ENCODE assay signal across 12 cellular contexts in genomic region chr11:116790167-116791001, GRCh38. TPM values are rescaled to one million over a fixed set of nuclear protein-coding genes. Genes with fewer than 3 reads are reported as not detected.
DNase-seq lines count a peak whose midpoint lies in the region; ATAC-seq and TF ChIP-seq lines count a peak whose summit lies in the region.
"Had no signal": no experiment of that assay in that cellular context is flagged by ENCODE, and none has a peak within 500 bp of the region (broad histone marks: within the 10 kb centered on the region; RNA-seq: fewer than 3 reads in every experiment).

No MANE protein-coding gene starts in this region.

- no peaks in the 10 kb centered on the region for H4K20me1 ChIP-seq in MM.1S (ENCODE audit: insufficient read depth, low read length)

- H3K9ac ChIP-seq in MM.1S (ENCODE audit: low read length), result no peak overlapping the region
- H3K9ac ChIP-seq: KMS-11 had no signal

- DNase-seq in CD4-positive, alpha-beta T cell, result no peak
- no peak for DNase-seq in MM.1S
- peak; percentile 56 for DNase-seq in left lobe of liver (ENCODE audit: low spot score)
- peak; percentile 82 for DNase-seq in posterior vena cava (ENCODE audit: low spot score)
- no peak for DNase-seq in ecto neural progenitor cell (ENCODE audit: low spot score)
- DNase-seq in GM20000 (ENCODE audit: low spot score), result no peak
- DNase-seq: DMS79 treated with DMSO at 0.1 percent for 48 hours had no signal

- no peak overlapping the region for H3K27ac ChIP-seq in CD4-positive, alpha-beta T cell (ENCODE audit: low read depth, low read length)
- H3K27ac ChIP-seq in MM.1S (ENCODE audit: low read length), result no peak overlapping the region
- H3K27ac ChIP-seq: KMS-11 had no signal

- CTCF ChIA-PET in CD4-positive, alpha-beta T cell (lab: Charles Lee), result interaction anchor here (0.6 to 2.0 kb wide), 23 partner anchors 7 to 436 kb away, joined by 3 to 17 read pairs (median 3); partner anchors contain the start of genes BUD13 and SIK3

- peak overlapping the region; percentile 85 for H3K4me3 Mint-ChIP-seq in CD4-positive, alpha-beta T cell

- no peak for ATAC-seq in CD4-positive, alpha-beta T cell (ENCODE audit: poor library complexity)
- ATAC-seq in left lobe of liver (no peak), HG02678 (IDR thresholded peaks at IDR 0.05; ENCODE audit: unreplicated experiment) (no peak)

- peak overlapping the region; percentile 86 for H3K4me2 ChIP-seq in MM.1S (ENCODE audit: low read depth, low read length)

- no peaks in the 10 kb centered on the region for H3K27me3 Mint-ChIP-seq in CD4-positive, alpha-beta T cell

- POLR2A ChIA-PET in CD4-positive, alpha-beta T cell (lab: Charles Lee), result interaction anchor here (0.6 to 2.6 kb wide), 9 partner anchors 16 to 354 kb away, joined by 3 to 20 read pairs (median 4); partner anchors contain the start of genes PAFAH1B2 and SIK3

- H3K27ac Mint-ChIP-seq in CD4-positive, alpha-beta T cell, result peak overlapping the region; percentile 81

- peaks cover 25% of the 10 kb centered on the region for H3K79me2 ChIP-seq in MM.1S (ENCODE audit: low read length)

- H3K4me1 ChIP-seq in MM.1S (ENCODE audit: low read length), result peaks cover 20% of the 10 kb centered on the region

- H3K9me3 ChIP-seq in CD4-positive, alpha-beta T cell (ENCODE audit: control insufficient read depth, low read length), result no peaks in the 10 kb centered on the region
- no peaks in the 10 kb centered on the region for H3K9me3 ChIP-seq in MM.1S (replicated peaks; ENCODE audit: insufficient read depth, low read length)
- H3K9me3 ChIP-seq: MG63 had no signal

- no peak overlapping the region for H3K4me3 ChIP-seq in MM.1S (ENCODE audit: low read length)
- H3K4me3 ChIP-seq: MG63 had no signal

- no peak for TF ChIP-seq CTCF in CD4-positive, alpha-beta T cell (IDR thresholded peaks at IDR 0.05)
- no peak for TF ChIP-seq CTCF in MM.1S (IDR thresholded peaks at IDR 0.05; ENCODE audit: low read length)
- no peak for TF ChIP-seq CTCF in GM20000 (IDR thresholded peaks at IDR 0.05; ENCODE audit: extremely low read depth, missing control alignments)

- H2AFZ ChIP-seq in MM.1S (ENCODE audit: low read length), result peak overlapping the region; percentile 85

- H3K27me3 ChIP-seq in CD4-positive, alpha-beta T cell (ENCODE audit: control insufficient read depth, insufficient read depth, low read length), result no peaks in the 10 kb centered on the region
- H3K27me3 ChIP-seq in MM.1S (replicated peaks; ENCODE audit: insufficient read depth, low read length), result no peaks in the 10 kb centered on the region
- H3K27me3 ChIP-seq: MG63 had no signal

- intact Hi-C loops in CD4-positive, alpha-beta T cell (cut with DNase I, micrococcal nuclease), result loop anchor here (1.0 to 5.0 kb wide), 4 partner anchors 46 to 436 kb away; no protein-coding TSS in a partner anchor
- intact Hi-C loops in posterior vena cava (cut with DNase I), result loop anchor here (5.0 to 10.0 kb wide), 4 partner anchors 42 to 434 kb away; no protein-coding TSS in a partner anchor

- H3K9me2 ChIP-seq in MM.1S (replicated peaks; ENCODE audit: insufficient read depth, low read length), result no peaks in the 10 kb centered on the region

- H3K36me3 ChIP-seq in MM.1S (replicated peaks; ENCODE audit: insufficient read depth, low read length), result no peaks in the 10 kb centered on the region

- H3K4me1 Mint-ChIP-seq in CD4-positive, alpha-beta T cell (ENCODE audit: low read depth), result peaks cover 51% of the 10 kb centered on the region

- peaks cover 30% of the 10 kb centered on the region for H3K36me3 Mint-ChIP-seq in CD4-positive, alpha-beta T cell (ENCODE audit: low read depth)

- no peaks in the 10 kb centered on the region; the same call in 1 of the 2 replicates for H3F3A ChIP-seq in MM.1S (ENCODE audit: insufficient read depth, low read length)

- no peaks in the 10 kb centered on the region for H3K9me3 Mint-ChIP-seq in CD4-positive, alpha-beta T cell

RNA-seq across cellular contexts. Expression of gene APOA5, which starts 1.3 kb away (rescaled TPM):
- total RNA-seq in CD4-positive, alpha-beta T cell, result not detected
- total RNA-seq in left lobe of liver, result 757 TPM
- total RNA-seq in posterior vena cava, result not detected
- total RNA-seq: OCI-LY7, RPMI7951 had no signal

RNA-seq across cellular contexts. Expression of gene ZPR1, which starts 2.6 kb away (rescaled TPM):
- total RNA-seq in CD4-positive, alpha-beta T cell, result 100 to 1,000 TPM; 117 to 118 TPM
- total RNA-seq in left lobe of liver (53.4 TPM), posterior vena cava (10 to 100 TPM; 38.8 to 44.6 TPM)

RNA-seq across cellular contexts. Expression of gene BUD13, which starts 17.6 kb away (rescaled TPM):
- total RNA-seq in CD4-positive, alpha-beta T cell, result 10 to 100 TPM in 1 of 2 experiments, 1 to 10 TPM in 1; 9.2 to 10.1 TPM
- 4.7 TPM for total RNA-seq in left lobe of liver
- total RNA-seq in posterior vena cava, result 10 to 100 TPM in 1 of 2 donors, 1 to 10 TPM in 1; 9.2 to 10.2 TPM

RNA-seq across cellular contexts. Expression of gene APOA4, which starts 32.7 kb away (rescaled TPM):
- total RNA-seq in CD4-positive, alpha-beta T cell, result not detected
- total RNA-seq in left lobe of liver, result 102 TPM
- total RNA-seq in posterior vena cava, result 1 to 10 TPM in 1 of 2 donors, not detected in 1; 2.0 TPM
- total RNA-seq: OCI-LY7, RPMI7951 had no signal

RNA-seq across cellular contexts. Expression of gene APOC3, which starts 39.3 kb away (rescaled TPM):
- total RNA-seq in CD4-positive, alpha-beta T cell, result not detected
- total RNA-seq in left lobe of liver (11,492 TPM), posterior vena cava (not detected)
- total RNA-seq: OCI-LY7, RPMI7951 had no signal

Comparison
In these comparisons a context has a peak if more than half of its experiments do, and no peak if none do; other contexts are left out.
1. DNase-seq: peak in left lobe of liver (single experiment) and posterior vena cava (single experiment); none in CD4-positive, alpha-beta T cell (0 of 10), MM.1S (single experiment), ecto neural progenitor cell (single experiment) and GM20000 (single experiment).
2. RNA of gene APOA5, which starts 1.3 kb away (total RNA-seq): 757 TPM in left lobe of liver (single experiment); not detected in posterior vena cava and not detected in CD4-positive, alpha-beta T cell; every median in the first group is over 100 times any median in the second.